Comparison of ENCODE assay signal across 1 cellular context in genomic region chr19:10228925-10229324, GRCh38.
A peak's percentile ranks its signal among the peaks of the same experiment; 100 is the strongest.
TF ChIP-seq lines count a peak whose summit lies in the region.

No MANE protein-coding gene starts in this region.

TF ChIP-seq in GM12878, 131 proteins besides CTCF, POLR2A, EP300 and RAD21 (continued from another document):
- TF ChIP-seq MYB (IDR thresholded peaks at IDR 0.05; ENCODE audit: borderline replicate concordance, low read depth, low read length) = no peak
- peak; percentile 35; the same call in 1 of the 2 replicates for TF ChIP-seq EED (IDR thresholded peaks at IDR 0.05; ENCODE audit: low read depth)
- TF ChIP-seq CHD2 (IDR thresholded peaks at IDR 0.05; ENCODE audit: borderline replicate concordance, low read depth, low read length) = no peak
- no peak for TF ChIP-seq CUX1 (IDR thresholded peaks at IDR 0.05; ENCODE audit: insufficient replicate concordance, low read depth, low read length)
- TF ChIP-seq YY1 (IDR thresholded peaks at IDR 0.05; ENCODE audit: low read depth, low read length) = peak; percentile 76; the same call in 1 of the 2 replicates
- TF ChIP-seq EZH2 (IDR thresholded peaks at IDR 0.05; ENCODE audit: borderline replicate concordance, control insufficient read depth, low read depth, low read length) = no peak
- no peak for TF ChIP-seq NR2C2 (IDR thresholded peaks at IDR 0.05; ENCODE audit: borderline replicate concordance, control insufficient read depth, insufficient read length, low read depth)
- no peak for TF ChIP-seq DPF2 (IDR thresholded peaks at IDR 0.05)
- TF ChIP-seq CBX3 (IDR thresholded peaks at IDR 0.05; ENCODE audit: borderline replicate concordance, low read depth) = no peak
- no peak for TF ChIP-seq SUPT20H (IDR thresholded peaks at IDR 0.05; ENCODE audit: borderline replicate concordance, control insufficient read depth, low read depth, low read length)
- no peak for TF ChIP-seq CREB1 (IDR thresholded peaks at IDR 0.05; ENCODE audit: low read depth)
- TF ChIP-seq MEF2A (IDR thresholded peaks at IDR 0.05; ENCODE audit: insufficient read depth, low read depth, low read length) = no peak
- no peak for TF ChIP-seq HDGF (IDR thresholded peaks at IDR 0.05)
- TF ChIP-seq IKZF1 (conservative IDR thresholded peaks at IDR 0.05) = peak; percentile 59; the same call in 1 of the 2 replicates
- TF ChIP-seq ASH2L (IDR thresholded peaks at IDR 0.05; ENCODE audit: borderline replicate concordance, low read depth) = no peak
- no peak for TF ChIP-seq SREBF2 (IDR thresholded peaks at IDR 0.05; ENCODE audit: low read length)
- no peak for TF ChIP-seq EGR1 (IDR thresholded peaks at IDR 0.05; ENCODE audit: borderline replicate concordance in 1 of 2, low read depth in 2 of 2, low read length in 2 of 2)
- no peak for TF ChIP-seq CBFB (IDR thresholded peaks at IDR 0.05; ENCODE audit: low read depth)
- no peak; the same call in 1 of the 2 replicates for TF ChIP-seq SREBF1 (IDR thresholded peaks at IDR 0.05; ENCODE audit: low read length)
- TF ChIP-seq WRNIP1 (IDR thresholded peaks at IDR 0.05; ENCODE audit: borderline replicate concordance, low read depth, low read length) = no peak
- TF ChIP-seq NBN (IDR thresholded peaks at IDR 0.05) = peak; percentile 85
- TF ChIP-seq TCF7 (IDR thresholded peaks at IDR 0.05; ENCODE audit: borderline replicate concordance) = no peak
- no peak for TF ChIP-seq HDAC6 (IDR thresholded peaks at IDR 0.05; ENCODE audit: unreplicated experiment)
- no peak for TF ChIP-seq NFXL1 (IDR thresholded peaks at IDR 0.05; ENCODE audit: borderline replicate concordance)
- TF ChIP-seq, protein P1, sequence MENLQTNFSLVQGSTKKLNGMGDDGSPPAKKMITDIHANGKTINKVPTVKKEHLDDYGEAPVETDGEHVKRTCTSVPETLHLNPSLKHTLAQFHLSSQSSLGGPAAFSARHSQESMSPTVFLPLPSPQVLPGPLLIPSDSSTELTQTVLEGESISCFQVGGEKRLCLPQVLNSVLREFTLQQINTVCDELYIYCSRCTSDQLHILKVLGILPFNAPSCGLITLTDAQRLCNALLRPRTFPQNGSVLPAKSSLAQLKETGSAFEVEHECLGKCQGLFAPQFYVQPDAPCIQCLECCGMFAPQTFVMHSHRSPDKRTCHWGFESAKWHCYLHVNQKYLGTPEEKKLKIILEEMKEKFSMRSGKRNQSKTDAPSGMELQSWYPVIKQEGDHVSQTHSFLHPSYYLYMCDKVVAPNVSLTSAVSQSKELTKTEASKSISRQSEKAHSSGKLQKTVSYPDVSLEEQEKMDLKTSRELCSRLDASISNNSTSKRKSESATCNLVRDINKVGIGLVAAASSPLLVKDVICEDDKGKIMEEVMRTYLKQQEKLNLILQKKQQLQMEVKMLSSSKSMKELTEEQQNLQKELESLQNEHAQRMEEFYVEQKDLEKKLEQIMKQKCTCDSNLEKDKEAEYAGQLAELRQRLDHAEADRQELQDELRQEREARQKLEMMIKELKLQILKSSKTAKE (IDR thresholded peaks at IDR 0.05; ENCODE audit: low read depth, poor library complexity, severe bottlenecking) = no peak
- no peak for TF ChIP-seq JUND (IDR thresholded peaks at IDR 0.05; ENCODE audit: low read depth, low read length)
- no peak for TF ChIP-seq SRF (IDR thresholded peaks at IDR 0.05; ENCODE audit: low read depth in 2 of 2, low read length in 2 of 2)
- TF ChIP-seq, protein P2, sequence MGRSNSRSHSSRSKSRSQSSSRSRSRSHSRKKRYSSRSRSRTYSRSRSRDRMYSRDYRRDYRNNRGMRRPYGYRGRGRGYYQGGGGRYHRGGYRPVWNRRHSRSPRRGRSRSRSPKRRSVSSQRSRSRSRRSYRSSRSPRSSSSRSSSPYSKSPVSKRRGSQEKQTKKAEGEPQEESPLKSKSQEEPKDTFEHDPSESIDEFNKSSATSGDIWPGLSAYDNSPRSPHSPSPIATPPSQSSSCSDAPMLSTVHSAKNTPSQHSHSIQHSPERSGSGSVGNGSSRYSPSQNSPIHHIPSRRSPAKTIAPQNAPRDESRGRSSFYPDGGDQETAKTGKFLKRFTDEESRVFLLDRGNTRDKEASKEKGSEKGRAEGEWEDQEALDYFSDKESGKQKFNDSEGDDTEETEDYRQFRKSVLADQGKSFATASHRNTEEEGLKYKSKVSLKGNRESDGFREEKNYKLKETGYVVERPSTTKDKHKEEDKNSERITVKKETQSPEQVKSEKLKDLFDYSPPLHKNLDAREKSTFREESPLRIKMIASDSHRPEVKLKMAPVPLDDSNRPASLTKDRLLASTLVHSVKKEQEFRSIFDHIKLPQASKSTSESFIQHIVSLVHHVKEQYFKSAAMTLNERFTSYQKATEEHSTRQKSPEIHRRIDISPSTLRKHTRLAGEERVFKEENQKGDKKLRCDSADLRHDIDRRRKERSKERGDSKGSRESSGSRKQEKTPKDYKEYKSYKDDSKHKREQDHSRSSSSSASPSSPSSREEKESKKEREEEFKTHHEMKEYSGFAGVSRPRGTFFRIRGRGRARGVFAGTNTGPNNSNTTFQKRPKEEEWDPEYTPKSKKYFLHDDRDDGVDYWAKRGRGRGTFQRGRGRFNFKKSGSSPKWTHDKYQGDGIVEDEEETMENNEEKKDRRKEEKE (IDR thresholded peaks at IDR 0.05) = no peak
- TF ChIP-seq ETV6 (conservative IDR thresholded peaks at IDR 0.05 in 1 of 2, IDR thresholded peaks at IDR 0.05 in 1 of 2; ENCODE audit: borderline replicate concordance in 1 of 2, low read depth in 1 of 2) = no peak
- no peak for TF ChIP-seq NR2F1 (conservative IDR thresholded peaks at IDR 0.05)
- no peak for TF ChIP-seq ZBED1 (IDR thresholded peaks at IDR 0.05; ENCODE audit: borderline replicate concordance)
- TF ChIP-seq PKNOX1 (IDR thresholded peaks at IDR 0.05) = peak; percentile 54
- TF ChIP-seq FOXK2 (IDR thresholded peaks at IDR 0.05) = no peak
- TF ChIP-seq KLF5 (IDR thresholded peaks at IDR 0.05; ENCODE audit: partially characterized antibody) = no peak
- no peak for TF ChIP-seq TBL1XR1 (IDR thresholded peaks at IDR 0.05; ENCODE audit: low read depth, low read length)
- no peak for TF ChIP-seq ZBTB33 (IDR thresholded peaks at IDR 0.05)
- TF ChIP-seq, protein P3, sequence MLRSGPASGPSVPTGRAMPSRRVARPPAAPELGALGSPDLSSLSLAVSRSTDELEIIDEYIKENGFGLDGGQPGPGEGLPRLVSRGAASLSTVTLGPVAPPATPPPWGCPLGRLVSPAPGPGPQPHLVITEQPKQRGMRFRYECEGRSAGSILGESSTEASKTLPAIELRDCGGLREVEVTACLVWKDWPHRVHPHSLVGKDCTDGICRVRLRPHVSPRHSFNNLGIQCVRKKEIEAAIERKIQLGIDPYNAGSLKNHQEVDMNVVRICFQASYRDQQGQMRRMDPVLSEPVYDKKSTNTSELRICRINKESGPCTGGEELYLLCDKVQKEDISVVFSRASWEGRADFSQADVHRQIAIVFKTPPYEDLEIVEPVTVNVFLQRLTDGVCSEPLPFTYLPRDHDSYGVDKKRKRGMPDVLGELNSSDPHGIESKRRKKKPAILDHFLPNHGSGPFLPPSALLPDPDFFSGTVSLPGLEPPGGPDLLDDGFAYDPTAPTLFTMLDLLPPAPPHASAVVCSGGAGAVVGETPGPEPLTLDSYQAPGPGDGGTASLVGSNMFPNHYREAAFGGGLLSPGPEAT (IDR thresholded peaks at IDR 0.05; ENCODE audit: low read depth) = peak; percentile 59; the same call in 1 of the 2 replicates
- peak; percentile 56; the same call in 1 of the 2 replicates for TF ChIP-seq ZNF217 (IDR thresholded peaks at IDR 0.05)
- peak; percentile 67 to 70; a peak in 3 of 4 replicates for TF ChIP-seq IKZF2 (IDR thresholded peaks at IDR 0.05)
- no peak for TF ChIP-seq ESRRA (IDR thresholded peaks at IDR 0.05; ENCODE audit: low read length)
- no peak for TF ChIP-seq ATF3 (IDR thresholded peaks at IDR 0.05; ENCODE audit: borderline replicate concordance, extremely low read depth, low read depth, low read length)
